Comparison of ENCODE assay signal across 15 cellular contexts in the genomic region with DNA sequence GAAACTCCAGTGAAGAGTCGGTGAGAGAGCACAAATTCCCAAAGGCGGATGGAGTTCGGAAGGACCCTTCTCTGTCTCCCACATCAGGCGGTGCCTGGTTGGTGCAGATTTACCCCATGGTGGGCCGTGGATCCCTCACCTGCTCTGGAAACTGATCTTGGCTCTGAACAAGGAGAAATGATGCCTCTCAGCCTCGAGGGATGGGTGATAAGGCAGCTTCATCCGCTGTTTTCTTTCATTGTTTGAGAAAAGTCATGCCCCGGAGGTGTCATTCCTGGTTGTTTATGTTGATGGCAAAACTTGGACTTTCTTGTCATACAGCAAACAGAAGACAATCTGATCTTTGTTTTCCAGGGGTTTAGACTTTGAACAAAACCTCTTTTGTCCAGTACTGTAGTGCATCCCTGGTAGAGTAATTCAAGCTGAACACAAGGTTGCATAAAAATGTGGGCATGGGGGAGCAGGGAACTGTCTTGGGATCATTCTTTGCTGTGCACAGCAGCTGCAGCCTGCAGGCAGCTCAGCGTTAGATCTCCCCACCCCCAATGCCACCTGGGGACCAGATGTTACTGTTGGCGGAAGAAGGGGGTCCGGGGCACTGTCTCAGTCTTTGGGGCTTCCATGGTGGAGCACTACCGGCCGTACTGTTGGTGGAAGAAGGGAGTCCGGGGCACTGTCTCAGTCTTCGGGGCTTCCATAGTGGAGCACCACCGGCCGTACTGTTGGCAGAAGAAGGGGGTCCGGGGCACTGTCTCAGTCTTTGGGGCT.
DNase-seq lines count a peak whose midpoint lies in the region; ATAC-seq and TF ChIP-seq lines count a peak whose summit lies in the region.
"Had no signal": no experiment of that assay in that cellular context is flagged by ENCODE, and none has a peak within 500 bp of the region (broad histone marks: within the 10 kb centered on the region; RNA-seq: fewer than 3 reads in every experiment).

No MANE protein-coding gene starts in this region.

- DNase-seq in activated T-cell treated with anti-CD3 and anti-CD28 coated beads, Interleukin-2, amount 50 U/mL, for 72 hours = no peak
- no peak for DNase-seq in activated T-cell treated with anti-CD3 and anti-CD28 coated beads, Interleukin-2, amount 50 U/mL, for 48 hours
- DNase-seq in PC-3 (peak; percentile 13), glutamatergic neuron (peak; percentile 4), spleen (peak; percentile 40), thyroid gland (no peak), body of pancreas (no peak), MV-4-11 (lab: John Stamatoyannopoulos, UW) (no peak)
- DNase-seq: activated T-cell treated with anti-CD3 and anti-CD28 coated beads, Interleukin-2, amount 50 U/mL, for 1 hour; brain microvascular endothelial cell; NCI-H2081 treated with DMSO at 0.1 percent for 48 hours; nephron progenitor cell; small intestine had no signal

- H3K4me1 ChIP-seq in PC-3 (ENCODE audit: insufficient read depth, low read length) = no peaks in the 10 kb centered on the region
- H3K4me1 ChIP-seq in spleen = no peaks in the 10 kb centered on the region
- H3K4me1 ChIP-seq in thyroid gland = no peaks in the 10 kb centered on the region
- no peaks in the 10 kb centered on the region for H3K4me1 ChIP-seq in body of pancreas

- 87 to 94% (median 92%) methylated on average over 16 to 18 of the region's 18 CpGs for WGBS in spleen, 5 donors
- WGBS in thyroid gland, 2 donors = 88 to 93% methylated on average over 12 to 18 of the region's 18 CpGs
- 79 to 83% methylated on average over 15 to 18 of the region's 18 CpGs for WGBS in body of pancreas, 2 donors

- H3K9me3 ChIP-seq in PC-3 (ENCODE audit: low read length) = no peaks in the 10 kb centered on the region
- H3K9me3 ChIP-seq in spleen = peaks cover 0 to 6% (median 0%) of the 10 kb centered on the region in 8 donors
- no peaks in the 10 kb centered on the region for H3K9me3 ChIP-seq in thyroid gland
- H3K9me3 ChIP-seq in body of pancreas = no peaks in the 10 kb centered on the region
- H3K9me3 ChIP-seq: thoracic aorta had no signal

- peaks cover 0 to 6% of the 10 kb centered on the region in 2 donors for H3K36me3 Mint-ChIP-seq in activated T-cell treated with anti-CD3 and anti-CD28 coated beads, Interleukin-2, amount 50 U/mL, for 72 hours (ENCODE audit: insufficient read depth in 2 of 2)
- peaks cover 8% of the 10 kb centered on the region for H3K36me3 Mint-ChIP-seq in glutamatergic neuron (ENCODE audit: unreplicated experiment)

- no peak overlapping the region for H3K9ac ChIP-seq in PC-3 (ENCODE audit: low read length)

- H3K4me3 Mint-ChIP-seq in activated T-cell treated with anti-CD3 and anti-CD28 coated beads, Interleukin-2, amount 50 U/mL, for 72 hours = no peak overlapping the region
- no peak overlapping the region for H3K4me3 Mint-ChIP-seq in glutamatergic neuron (ENCODE audit: unreplicated experiment)
- H3K4me3 Mint-ChIP-seq: nephron progenitor cell had no signal

- H3K4me3 ChIP-seq in PC-3 (ENCODE audit: low read length) (no peak overlapping the region), spleen (no peak overlapping the region), thyroid gland (replicated peaks in 1 of 3) (no peak overlapping the region), body of pancreas (no peak overlapping the region)
- H3K4me3 ChIP-seq: thoracic aorta had no signal

- POLR2A ChIA-PET in PC-3 (lab: Charles Lee; ENCODE audit: unreplicated experiment) = no interaction called here

- H3K79me2 ChIP-seq in PC-3 (ENCODE audit: low read length) = no peaks in the 10 kb centered on the region

- H3K27me3 ChIP-seq in PC-3 (ENCODE audit: low read length) (no peaks in the 10 kb centered on the region), spleen (replicated peaks in 1 of 7) (no peaks in the 10 kb centered on the region), thyroid gland (no peaks in the 10 kb centered on the region), body of pancreas (no peaks in the 10 kb centered on the region)
- H3K27me3 ChIP-seq: brain microvascular endothelial cell had no signal

- no TSS peak for BruUV-seq in PC-3 (replicated peaks; lab: Mats Ljungman, UMichigan)

- no peaks in the 10 kb centered on the region for H3K27me3 Mint-ChIP-seq in activated T-cell treated with anti-CD3 and anti-CD28 coated beads, Interleukin-2, amount 50 U/mL, for 72 hours (ENCODE audit: low read depth)
- H3K27me3 Mint-ChIP-seq in glutamatergic neuron (ENCODE audit: unreplicated experiment) = peaks cover 4% of the 10 kb centered on the region

- TF ChIP-seq CTCF in PC-3 (conservative IDR thresholded peaks at IDR 0.05; ENCODE audit: low read depth, low read length) = no peak
- TF ChIP-seq CTCF in glutamatergic neuron (IDR thresholded peaks at IDR 0.05; ENCODE audit: partially characterized antibody, unreplicated experiment) = no peak
- no peak for TF ChIP-seq CTCF in spleen (IDR thresholded peaks at IDR 0.05 in 8 of 11, conservative IDR thresholded peaks at IDR 0.05 in 3 of 11)
- no peak for TF ChIP-seq CTCF in thyroid gland (IDR thresholded peaks at IDR 0.05)
- no peak for TF ChIP-seq CTCF in body of pancreas (IDR thresholded peaks at IDR 0.05)

- intact Hi-C loops in PC-3 (cut with micrococcal nuclease) (no loop called here), spleen (cut with DNase I; ENCODE audit: low total_unique reads) (no loop called here), thyroid gland (cut with DNase I) (no loop called here), body of pancreas (cut with DNase I) (no loop called here)

- H3K9me3 Mint-ChIP-seq in activated T-cell treated with anti-CD3 and anti-CD28 coated beads, Interleukin-2, amount 50 U/mL, for 72 hours = no peaks in the 10 kb centered on the region
- peaks cover 2% of the 10 kb centered on the region for H3K9me3 Mint-ChIP-seq in glutamatergic neuron (ENCODE audit: unreplicated experiment)

- H4K20me1 ChIP-seq in PC-3 (ENCODE audit: low read length) = no peaks in the 10 kb centered on the region

- H3K36me3 ChIP-seq in PC-3 (ENCODE audit: low read depth, low read length) (no peaks in the 10 kb centered on the region), spleen (peaks cover 3 to 91% (median 31%) of the 10 kb centered on the region in 6 donors), thyroid gland (no peaks in the 10 kb centered on the region), body of pancreas (replicated peaks in 1 of 2; ENCODE audit: insufficient read depth in 1 of 2, low read depth in 2 of 2) (no peaks in the 10 kb centered on the region)
- H3K36me3 ChIP-seq: brain microvascular endothelial cell had no signal

- no peak for TF ChIP-seq POLR2A in spleen (IDR thresholded peaks at IDR 0.05)
- no peak for TF ChIP-seq POLR2A in thyroid gland (IDR thresholded peaks at IDR 0.05)
- TF ChIP-seq POLR2A in body of pancreas (IDR thresholded peaks at IDR 0.05) = no peak

- no peak overlapping the region for H3K4me2 ChIP-seq in PC-3 (ENCODE audit: low read length)

- no peak for ATAC-seq in activated T-cell treated with anti-CD3 and anti-CD28 coated beads, Interleukin-2, amount 50 U/mL, for 72 hours (replicated peaks in 1 of 2)
- ATAC-seq in PC-3 = no peak
- ATAC-seq in body of pancreas = no peak

- peak overlapping the region; percentile 11 for H3K27ac Mint-ChIP-seq in activated T-cell treated with anti-CD3 and anti-CD28 coated beads, Interleukin-2, amount 50 U/mL, for 72 hours
- H3K27ac Mint-ChIP-seq in glutamatergic neuron (ENCODE audit: unreplicated experiment) = no peak overlapping the region
- H3K27ac Mint-ChIP-seq: nephron progenitor cell had no signal

- peaks cover 6% of the 10 kb centered on the region for H3K4me1 Mint-ChIP-seq in activated T-cell treated with anti-CD3 and anti-CD28 coated beads, Interleukin-2, amount 50 U/mL, for 72 hours (ENCODE audit: low read depth)
- no peaks in the 10 kb centered on the region for H3K4me1 Mint-ChIP-seq in glutamatergic neuron (ENCODE audit: low read depth, unreplicated experiment)

- no peak overlapping the region for H2AFZ ChIP-seq in PC-3 (ENCODE audit: low read length)

- no peaks in the 10 kb centered on the region for H3F3A ChIP-seq in PC-3 (ENCODE audit: low read length, unreplicated experiment)

- CTCF ChIA-PET in PC-3 (lab: Charles Lee) = no interaction called here

- no peaks in the 10 kb centered on the region for H3K9me2 ChIP-seq in PC-3 (replicated peaks; ENCODE audit: low read length)

- H3K27ac ChIP-seq in PC-3 (ENCODE audit: low read length) (no peak overlapping the region), spleen (peak overlapping the region in 1 of 8 donors; percentile 45), thyroid gland (no peak overlapping the region), body of pancreas (no peak overlapping the region)
- H3K27ac ChIP-seq: brain microvascular endothelial cell, thoracic aorta, VCaP had no signal

Comparison
In these comparisons a context has a peak if more than half of its experiments do, and no peak if none do; other contexts are left out.
1. DNase-seq: peak in PC-3 (single experiment), glutamatergic neuron (single experiment) and spleen (single experiment); none in activated T-cell treated with anti-CD3 and anti-CD28 coated beads, Interleukin-2, amount 50 U/mL, for 72 hours (0 of 2), activated T-cell treated with anti-CD3 and anti-CD28 coated beads, Interleukin-2, amount 50 U/mL, for 48 hours (0 of 2), thyroid gland (0 of 2), body of pancreas (0 of 4) and MV-4-11 (single experiment).